Comparison of ENCODE assay signal across 8 cellular contexts in genomic region chr2:44167311-44167907, GRCh38. TPM values are rescaled to one million over a fixed set of nuclear protein-coding genes. Genes with fewer than 3 reads are reported as not detected.
DNase-seq lines count a peak whose midpoint lies in the region; ATAC-seq and TF ChIP-seq lines count a peak whose summit lies in the region.

No MANE protein-coding gene starts in this region.

- TF ChIP-seq POLR2A in Peyer's patch (IDR thresholded peaks at IDR 0.05): no peak

- no peaks in the 10 kb centered on the region for H3K9me3 ChIP-seq in Peyer's patch
- H3K9me3 ChIP-seq in esophagus (ENCODE audit: control insufficient read depth in 2 of 2, insufficient read depth in 1 of 2, low read depth in 1 of 2, low read length in 1 of 2): no peaks in the 10 kb centered on the region
- H3K9me3 ChIP-seq in psoas muscle: no peaks in the 10 kb centered on the region

- H3K27me3 ChIP-seq in GM06990 (replicated peaks; ENCODE audit: control insufficient read depth, insufficient read depth, low read length) (no peaks in the 10 kb centered on the region), Peyer's patch (no peaks in the 10 kb centered on the region), esophagus (ENCODE audit: control insufficient read depth in 1 of 2, insufficient read depth in 2 of 2, low read length in 2 of 2) (no peaks in the 10 kb centered on the region), psoas muscle (ENCODE audit: insufficient read depth in 3 of 3, low read length in 2 of 3) (no peaks in the 10 kb centered on the region)

- H3K27ac ChIP-seq in Peyer's patch (peak overlapping the region; percentile 95 to 99 (median 96)), esophagus (ENCODE audit: low read depth in 2 of 2, low read length in 1 of 2) (peak overlapping the region; percentile 92 to 100), psoas muscle (peak overlapping the region; percentile 96)

- H3K4me3 ChIP-seq in GM06990 (replicated peaks; ENCODE audit: low read depth, low read length) (peak overlapping the region; percentile 60), Peyer's patch (peak overlapping the region; percentile 55 to 60 (median 58)), esophagus (ENCODE audit: low read depth in 1 of 2, low read length in 2 of 2) (peak overlapping the region; percentile 49 to 62), psoas muscle (peak overlapping the region; percentile 71)

- peaks cover 0 to 16% (median 7%) of the 10 kb centered on the region in 4 donors for H3K4me1 ChIP-seq in Peyer's patch
- H3K4me1 ChIP-seq in esophagus (ENCODE audit: control insufficient read depth in 2 of 2, insufficient read depth in 2 of 2, low read length in 1 of 2): peaks cover 0 to 3% of the 10 kb centered on the region in 2 donors
- peaks cover 12% of the 10 kb centered on the region for H3K4me1 ChIP-seq in psoas muscle

- ATAC-seq in psoas muscle: no peak
- no peak for ATAC-seq in HG03432 (IDR thresholded peaks at IDR 0.05; ENCODE audit: unreplicated experiment)

- H3K36me3 ChIP-seq in GM06990 (ENCODE audit: control insufficient read depth, insufficient read depth, low read length) (no peaks in the 10 kb centered on the region), Peyer's patch (no peaks in the 10 kb centered on the region), esophagus (ENCODE audit: control insufficient read depth in 2 of 2, insufficient read depth in 2 of 2, low read length in 1 of 2) (no peaks in the 10 kb centered on the region), psoas muscle (ENCODE audit: insufficient read depth in 1 of 2, low read depth in 1 of 2) (no peaks in the 10 kb centered on the region)

- WGBS in esophagus, 2 donors: 28 to 32% methylated on average over 18 of the region's 18 CpGs
- 30 to 36% (median 30%) methylated on average over 18 of the region's 18 CpGs for WGBS in psoas muscle, 3 donors

- no peak for DNase-seq in GM06990 (ENCODE audit: extremely low read depth, insufficient read length)
- DNase-seq in Peyer's patch: no peak
- no peak for DNase-seq in psoas muscle
- no peak for DNase-seq in NCI-H446 treated with DMSO at 0.1 percent for 48 hours (lab: John Stamatoyannopoulos, UW)
- DNase-seq in GM20000 (ENCODE audit: low spot score): no peak
- no peak for DNase-seq in retina

- intact Hi-C loops in psoas muscle (cut with DNase I): loop anchor here in 1 of 2 donors (10.0 kb wide), 1 partner anchor 83 kb away; no protein-coding TSS in a partner anchor

- TF ChIP-seq CTCF in GM06990 (IDR thresholded peaks at IDR 0.05; ENCODE audit: insufficient read depth, low read length, poor library complexity, severe bottlenecking) (no peak), Peyer's patch (IDR thresholded peaks at IDR 0.05) (no peak), psoas muscle (IDR thresholded peaks at IDR 0.05) (no peak), GM20000 (IDR thresholded peaks at IDR 0.05; ENCODE audit: extremely low read depth, missing control alignments) (no peak)

RNA-seq across cellular contexts. Expression of gene PPM1B, which starts 1.3 kb away (rescaled TPM):
- total RNA-seq in Peyer's patch (10 to 100 TPM; 43.7 to 79.2 (median 57.3) TPM), psoas muscle (100 to 1,000 TPM in 3 of 4 donors, 10 to 100 TPM in 1; 83.9 to 195 (median 141) TPM)
- polyA plus RNA-seq in esophagus (10 to 100 TPM; 16.9 to 17.6 TPM), psoas muscle (100 to 1,000 TPM in 1 of 3 donors, 10 to 100 TPM in 2; 17.4 to 244 (median 99.6) TPM)
